Comparison of ENCODE assay signal across 8 cellular contexts in genomic region chr2:23312996-23313606, GRCh38.
DNase-seq lines count a peak whose midpoint lies in the region; ATAC-seq and TF ChIP-seq lines count a peak whose summit lies in the region.

No MANE protein-coding gene starts in this region.

- no peak for TF ChIP-seq POLR2A in thyroid gland (IDR thresholded peaks at IDR 0.05)

- 51% methylated on average over 9 to 10 of the region's 10 CpGs for WGBS in thyroid gland, 2 donors

- H3K27me3 ChIP-seq in OCI-LY1 (ENCODE audit: insufficient read depth, low read length) (no peaks in the 10 kb centered on the region), thyroid gland (no peaks in the 10 kb centered on the region)

- H3K36me3 ChIP-seq in OCI-LY1 (ENCODE audit: insufficient read depth, low read length) (no peaks in the 10 kb centered on the region), thyroid gland (no peaks in the 10 kb centered on the region)

- H3K9me3 ChIP-seq in OCI-LY1 (ENCODE audit: low read length) (no peaks in the 10 kb centered on the region), thyroid gland (no peaks in the 10 kb centered on the region)

- H2AFZ ChIP-seq in OCI-LY1 (ENCODE audit: low read length), result no peak overlapping the region

- H3K9ac ChIP-seq in OCI-LY1 (ENCODE audit: low read length), result no peak overlapping the region

- intact Hi-C loops in activated CD4-positive, alpha-beta T cell treated with anti-CD3 and anti-CD28 coated beads for 36 hours (cut with DNase I, micrococcal nuclease), result no loop called here
- intact Hi-C loops in thyroid gland (cut with DNase I), result no loop called here

- H3K27ac Mint-ChIP-seq in activated CD4-positive, alpha-beta T cell treated with anti-CD3 and anti-CD28 coated beads for 36 hours, result no peak overlapping the region

- POLR2A ChIA-PET in activated CD4-positive, alpha-beta T cell treated with anti-CD3 and anti-CD28 coated beads for 36 hours (lab: Charles Lee), result no interaction called here
- POLR2A ChIA-PET in HEK293T (lab: Yijun Ruan, JAX), result no interaction called here

- H3K9me3 Mint-ChIP-seq in activated CD4-positive, alpha-beta T cell treated with anti-CD3 and anti-CD28 coated beads for 36 hours (ENCODE audit: low read depth), result no peaks in the 10 kb centered on the region

- H3K4me1 Mint-ChIP-seq in activated CD4-positive, alpha-beta T cell treated with anti-CD3 and anti-CD28 coated beads for 36 hours, result no peaks in the 10 kb centered on the region

- H3K4me2 ChIP-seq in OCI-LY1 (ENCODE audit: low read length), result no peak overlapping the region

- ATAC-seq in activated CD4-positive, alpha-beta T cell treated with anti-CD3 and anti-CD28 coated beads for 36 hours, result peak; percentile 57

- no peaks in the 10 kb centered on the region for H3K9me2 ChIP-seq in OCI-LY1 (ENCODE audit: low read depth, low read length)

- no peaks in the 10 kb centered on the region for H4K20me1 ChIP-seq in OCI-LY1 (ENCODE audit: insufficient read depth, low read length)

- H3K4me3 ChIP-seq in OCI-LY1 (ENCODE audit: low read depth, low read length, poor library complexity, severe bottlenecking) (no peak overlapping the region), epithelial cell of proximal tubule (ENCODE audit: low read depth, low read length) (no peak overlapping the region), thyroid gland (replicated peaks in 1 of 3) (no peak overlapping the region)

- no peaks in the 10 kb centered on the region for H3K79me2 ChIP-seq in OCI-LY1 (ENCODE audit: insufficient read depth, low read length)

- no peaks in the 10 kb centered on the region for H3F3A ChIP-seq in OCI-LY1 (ENCODE audit: insufficient read depth, low read length)

- no peaks in the 10 kb centered on the region for H3K4me1 ChIP-seq in OCI-LY1 (ENCODE audit: insufficient read depth, low read length, severe bottlenecking)
- no peaks in the 10 kb centered on the region for H3K4me1 ChIP-seq in thyroid gland

- H3K36me3 Mint-ChIP-seq in activated CD4-positive, alpha-beta T cell treated with anti-CD3 and anti-CD28 coated beads for 36 hours (ENCODE audit: low read depth), result no peaks in the 10 kb centered on the region

- no peak overlapping the region for H3K4me3 Mint-ChIP-seq in activated CD4-positive, alpha-beta T cell treated with anti-CD3 and anti-CD28 coated beads for 36 hours

- no peak overlapping the region for H3K27ac ChIP-seq in OCI-LY1 (ENCODE audit: low read depth, low read length, poor library complexity, severe bottlenecking)
- H3K27ac ChIP-seq in thyroid gland, result no peak overlapping the region
- no peak overlapping the region for H3K27ac ChIP-seq in caudate nucleus (ENCODE audit: low read depth, low read length)

- TF ChIP-seq CTCF in OCI-LY1 (IDR thresholded peaks at IDR 0.05; ENCODE audit: low read length) (peak; percentile 87), epithelial cell of proximal tubule (conservative IDR thresholded peaks at IDR 0.05; ENCODE audit: low read depth, low read length) (peak; percentile 59), thyroid gland (IDR thresholded peaks at IDR 0.05) (peak in 4 of 6 experiments; percentile 9 to 36 (median 26))

- H3K27me3 Mint-ChIP-seq in activated CD4-positive, alpha-beta T cell treated with anti-CD3 and anti-CD28 coated beads for 36 hours, result no peaks in the 10 kb centered on the region

- DNase-seq in activated CD4-positive, alpha-beta T cell treated with anti-CD3 and anti-CD28 coated beads for 36 hours, result peak; percentile 59
- DNase-seq in activated CD4-positive, alpha-beta T cell treated with anti-CD3 and anti-CD28 coated beads, Interleukin-2, amount 50 U/mL, for 4 hours, result no peak
- DNase-seq in HEK293T (ENCODE audit: extremely low spot score) (peak; percentile 79), epithelial cell of proximal tubule (ENCODE audit: low read depth) (no peak), thyroid gland (peak in 1 of 2 donors; percentile 12), caudate nucleus (lab: John Stamatoyannopoulos, UW) (no peak), inferior parietal cortex (ENCODE audit: extremely low spot score) (no peak)

- CTCF ChIA-PET in activated CD4-positive, alpha-beta T cell treated with anti-CD3 and anti-CD28 coated beads for 36 hours (lab: Charles Lee), result interaction anchor here (0.7 kb wide), 1 partner anchor 11 kb away, joined by 3 read pairs; no protein-coding TSS in a partner anchor
- CTCF ChIA-PET in HEK293T (lab: Yijun Ruan, JAX), result interaction anchor here (0.6 to 1.4 kb wide), 5 partner anchors 9 to 865 kb away, joined by 3 to 6 read pairs (median 4); no protein-coding TSS in a partner anchor

TF ChIP-seq in HEK293T, 16 proteins besides CTCF, POLR2A, EP300 and RAD21:
- TF ChIP-seq ARNT (IDR thresholded peaks at IDR 0.05) (no peak), FOXK2 (IDR thresholded peaks at IDR 0.05) (no peak), ELF4 (IDR thresholded peaks at IDR 0.05) (no peak), FOXA1 (IDR thresholded peaks at IDR 0.05) (no peak), L3MBTL2 (conservative IDR thresholded peaks at IDR 0.05) (no peak), CTBP1 (IDR thresholded peaks at IDR 0.05; ENCODE audit: borderline replicate concordance) (no peak), ZNF384 (IDR thresholded peaks at IDR 0.05) (no peak), SUZ12 (IDR thresholded peaks at IDR 0.05) (no peak), PKNOX1 (IDR thresholded peaks at IDR 0.05) (no peak), TARDBP (IDR thresholded peaks at IDR 0.05) (no peak), SP1 (IDR thresholded peaks at IDR 0.05) (no peak), HDGF (IDR thresholded peaks at IDR 0.05; ENCODE audit: borderline replicate concordance) (no peak)

Comparison
In these comparisons a context has a peak if more than half of its experiments do, and no peak if none do; other contexts are left out.
1. DNase-seq: peak in activated CD4-positive, alpha-beta T cell treated with anti-CD3 and anti-CD28 coated beads for 36 hours (single experiment) and HEK293T (single experiment); none in activated CD4-positive, alpha-beta T cell treated with anti-CD3 and anti-CD28 coated beads, Interleukin-2, amount 50 U/mL, for 4 hours (0 of 2), epithelial cell of proximal tubule (single experiment), caudate nucleus (0 of 61) and inferior parietal cortex (single experiment).
2. CTCF ChIP-seq: peak in every context shown above with its lines; median percentile 87 in OCI-LY1; 59 in epithelial cell of proximal tubule; 26 in thyroid gland.